ENCODE assay signal across 21 cellular contexts in genomic region chr2:139201516-139201915, GRCh38.
DNase-seq lines count a peak whose midpoint lies in the region; ATAC-seq and TF ChIP-seq lines count a peak whose summit lies in the region.
"Had no signal": no experiment of that assay in that cellular context is flagged by ENCODE, and none has a peak within 500 bp of the region (broad histone marks: within the 10 kb centered on the region; RNA-seq: fewer than 3 reads in every experiment).

No MANE protein-coding gene starts in this region.

- H3K4me3 ChIP-seq in retinal pigment epithelial cell (ENCODE audit: low read length) = no peak overlapping the region
- H3K4me3 ChIP-seq: A549, GM12878, K562 had no signal

- TF ChIP-seq CTCF in foreskin keratinocyte (conservative IDR thresholded peaks at IDR 0.05) = no peak
- no peak for TF ChIP-seq CTCF in retinal pigment epithelial cell (conservative IDR thresholded peaks at IDR 0.05; ENCODE audit: low read depth, low read length)

- no peaks in the 10 kb centered on the region for H3K27me3 ChIP-seq in foreskin keratinocyte

- no peaks in the 10 kb centered on the region for H3K4me1 ChIP-seq in foreskin keratinocyte
- H3K4me1 ChIP-seq: A549 had no signal

- H3K27ac ChIP-seq in foreskin keratinocyte = no peak overlapping the region
- H3K27ac ChIP-seq: 22Rv1, A549 had no signal

- ATAC-seq in foreskin keratinocyte (peak; percentile 27), GM21528 (IDR thresholded peaks at IDR 0.05; ENCODE audit: low FRiP score, unreplicated experiment) (no peak)
- ATAC-seq: A549, GM12878, HCT116, K562 had no signal

- DNase-seq in DMS53 (lab: John Stamatoyannopoulos, UW) = peak; percentile 2
- no peak for DNase-seq in DMS53 treated with DMSO at 0.1 percent for 48 hours (lab: John Stamatoyannopoulos, UW; ENCODE audit: unreplicated experiment)
- peak; percentile 28 for DNase-seq in RKO (ENCODE audit: low spot score)
- no peak for DNase-seq in foreskin keratinocyte
- peak; percentile 24 for DNase-seq in retinal pigment epithelial cell (ENCODE audit: low read depth)
- DNase-seq in nucleus accumbens (lab: John Stamatoyannopoulos, UW) = no peak
- DNase-seq in NCI-H1417 treated with DMSO at 0.1 percent for 48 hours (lab: John Stamatoyannopoulos, UW) = no peak
- DNase-seq: AML-193; CD4-positive, alpha-beta memory T cell; DMS153; DND-41; EL; GOT3; H7; HFFc6 had no signal

Comparison
In these comparisons a context has a peak if more than half of its experiments do, and no peak if none do; other contexts are left out.
1. DNase-seq: peak in DMS53 (single experiment), RKO (single experiment) and retinal pigment epithelial cell (single experiment); none in DMS53 treated with DMSO at 0.1 percent for 48 hours (single experiment), foreskin keratinocyte (0 of 2), nucleus accumbens (0 of 56) and NCI-H1417 treated with DMSO at 0.1 percent for 48 hours (single experiment).